In the genomic region with DNA sequence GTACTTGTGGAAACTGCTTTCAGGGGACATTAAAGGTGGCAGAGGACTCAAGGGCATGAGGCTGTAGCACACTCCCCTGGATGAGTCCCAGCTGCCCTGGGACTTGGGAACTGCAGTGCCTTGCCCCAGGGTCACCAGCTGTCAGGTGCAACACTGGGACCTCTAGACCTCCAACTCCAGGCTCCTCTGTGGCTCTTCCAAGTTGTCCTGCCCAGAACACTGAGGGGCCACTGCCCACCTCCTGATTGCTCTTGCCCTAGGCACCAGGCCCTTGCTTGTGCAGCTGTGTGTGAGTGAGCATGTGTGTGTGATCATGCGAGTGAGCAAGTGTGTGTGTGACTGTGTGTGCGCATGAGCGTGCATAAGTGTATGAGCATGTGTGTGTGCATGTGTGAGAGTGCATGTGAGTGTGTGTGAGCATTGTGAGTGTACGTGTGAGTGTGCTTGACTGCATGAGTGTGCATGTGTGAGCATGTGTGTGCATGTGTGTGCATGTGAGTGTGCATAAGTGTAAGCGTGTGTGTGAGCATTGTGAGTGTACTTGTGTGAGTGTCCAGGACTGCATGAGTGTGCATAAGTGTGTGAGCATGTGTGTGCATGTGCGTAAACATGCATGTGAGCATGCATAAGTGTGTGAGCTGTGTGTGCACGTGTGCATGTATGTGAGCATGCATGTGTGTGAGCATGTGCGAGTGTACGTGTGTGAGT, we compare ENCODE assay signal across 29 cellular contexts.
DNase-seq lines count a peak whose midpoint lies in the region; ATAC-seq and TF ChIP-seq lines count a peak whose summit lies in the region.
"Had no signal": no experiment of that assay in that cellular context is flagged by ENCODE, and none has a peak within 500 bp of the region (broad histone marks: within the 10 kb centered on the region; RNA-seq: fewer than 3 reads in every experiment).

No MANE protein-coding gene starts in this region.

- H3K4me3 Mint-ChIP-seq in activated CD4-positive, alpha-beta memory T cell treated with anti-CD3 and anti-CD28 coated beads for 36 hours: no peak overlapping the region
- H3K4me3 Mint-ChIP-seq: activated naive CD4-positive, alpha-beta T cell treated with anti-CD3 and anti-CD28 coated beads, Interleukin-2, amount 10 ng/mL, durations not matched to agents 7 days and 5 days; B cell; effector memory CD8-positive, alpha-beta T cell; immature natural killer cell; naive B cell had no signal

- no peaks in the 10 kb centered on the region for H3K9me3 Mint-ChIP-seq in activated CD4-positive, alpha-beta memory T cell treated with anti-CD3 and anti-CD28 coated beads for 36 hours
- H3K9me3 Mint-ChIP-seq: immature natural killer cell, naive B cell had no signal

- no peak overlapping the region for H3K27ac ChIP-seq in heart left ventricle
- H3K27ac ChIP-seq: esophagus squamous epithelium, pancreas, vagina had no signal

- ATAC-seq in heart left ventricle (no peak), left lobe of liver (no peak), sciatic nerve (no peak)
- ATAC-seq: effector memory CD8-positive, alpha-beta T cell; pancreas; PC-3 had no signal

- intact Hi-C loops in cardiac septum (cut with DNase I) (no loop called here), heart left ventricle (cut with DNase I) (no loop called here), sciatic nerve (cut with DNase I) (no loop called here)
- intact Hi-C loops in activated CD4-positive, alpha-beta memory T cell treated with anti-CD3 and anti-CD28 coated beads for 36 hours (cut with micrococcal nuclease): no loop called here

- whole genome bisulfite sequencing in heart left ventricle, 4 donors: 86 to 95% (median 89%) methylated on average over 9 of the region's 9 CpGs

- no peaks in the 10 kb centered on the region for H3K27me3 Mint-ChIP-seq in activated CD4-positive, alpha-beta memory T cell treated with anti-CD3 and anti-CD28 coated beads for 36 hours
- H3K27me3 Mint-ChIP-seq: activated naive CD4-positive, alpha-beta T cell treated with anti-CD3 and anti-CD28 coated beads, Interleukin-2, amount 10 ng/mL, durations not matched to agents 7 days and 5 days; B cell; effector memory CD8-positive, alpha-beta T cell; naive B cell had no signal

- H3K27me3 ChIP-seq in heart left ventricle: no peaks in the 10 kb centered on the region
- H3K27me3 ChIP-seq: pancreas, vagina had no signal

- no peaks in the 10 kb centered on the region for H3K36me3 ChIP-seq in heart left ventricle
- H3K36me3 ChIP-seq: esophagus squamous epithelium, HAP-1, pancreas, vagina had no signal

- DNase-seq in cardiac septum (ENCODE audit: low spot score) (peak; percentile 46), heart left ventricle (no peak), left lobe of liver (ENCODE audit: low spot score) (peak; percentile 27), sciatic nerve (ENCODE audit: low spot score) (peak; percentile 30), NCI-H526 treated with DMSO at 0.1 percent for 48 hours (lab: John Stamatoyannopoulos, UW) (no peak), NCI-H1092 treated with DMSO at 0.1 percent for 48 hours (lab: John Stamatoyannopoulos, UW) (no peak), AG08396 (ENCODE audit: low spot score) (no peak)
- no peak for DNase-seq in activated CD4-positive, alpha-beta memory T cell treated with anti-CD3 and anti-CD28 coated beads for 36 hours
- DNase-seq: activated CD4-positive, alpha-beta T cell treated with anti-CD3 and anti-CD28 coated beads for 4 hours; activated naive CD4-positive, alpha-beta T cell treated with anti-CD3 and anti-CD28 coated beads, Interleukin-2, amount 10 ng/mL, durations not matched to agents 7 days and 5 days; activated T-cell treated with anti-CD3 and anti-CD28 coated beads, Interleukin-2, amount 50 U/mL, for 48 hours; cortex of kidney; effector memory CD8-positive, alpha-beta T cell; esophagus squamous epithelium; immature natural killer cell; mesendoderm; naive B cell; NCI-H1105; NCI-H1930; NCI-H524 treated with DMSO at 0.1 percent for 48 hours; NK-92 treated with Interleukin-12 subunit alpha and Interleukin-12 subunit beta, amount 100 ng/mL, for 24 hours; PC-3; Right ventricle myocardium superior; stimulated activated CD4-positive, alpha-beta T cell treated with anti-CD3 and anti-CD28 coated beads, Interleukin-12 subunit alpha, Interleukin-12 subunit beta, amount 100 ng/mL, for 4 hours; stimulated activated CD4-positive, alpha-beta T cell treated with anti-CD3 and anti-CD28 coated beads, Interleukin-4, amount 100 ng/mL, for 1 hour had no signal

- H3K4me1 ChIP-seq in heart left ventricle: no peaks in the 10 kb centered on the region
- H3K4me1 ChIP-seq: HAP-1, pancreas, vagina had no signal

- POLR2A ChIA-PET in activated CD4-positive, alpha-beta memory T cell treated with anti-CD3 and anti-CD28 coated beads for 36 hours (lab: Charles Lee): no interaction called here

- H3K9me3 ChIP-seq in heart left ventricle: no peaks in the 10 kb centered on the region
- H3K9me3 ChIP-seq: esophagus squamous epithelium, HAP-1, pancreas, vagina had no signal

- CTCF ChIA-PET in activated CD4-positive, alpha-beta memory T cell treated with anti-CD3 and anti-CD28 coated beads for 36 hours (lab: Charles Lee): no interaction called here

- no peak overlapping the region for H3K4me3 ChIP-seq in heart left ventricle
- H3K4me3 ChIP-seq: esophagus squamous epithelium, HAP-1, pancreas, vagina had no signal

- no peak for TF ChIP-seq CTCF in heart left ventricle (IDR thresholded peaks at IDR 0.05)

- no peak for TF ChIP-seq POLR2A in heart left ventricle (IDR thresholded peaks at IDR 0.05)

- H3K36me3 Mint-ChIP-seq in activated CD4-positive, alpha-beta memory T cell treated with anti-CD3 and anti-CD28 coated beads for 36 hours: no peaks in the 10 kb centered on the region
- H3K36me3 Mint-ChIP-seq: activated naive CD4-positive, alpha-beta T cell treated with anti-CD3 and anti-CD28 coated beads, Interleukin-2, amount 10 ng/mL, durations not matched to agents 7 days and 5 days; immature natural killer cell; naive B cell had no signal

- no peaks in the 10 kb centered on the region for H3K4me1 Mint-ChIP-seq in activated CD4-positive, alpha-beta memory T cell treated with anti-CD3 and anti-CD28 coated beads for 36 hours (ENCODE audit: low read depth)
- H3K4me1 Mint-ChIP-seq: activated naive CD4-positive, alpha-beta T cell treated with anti-CD3 and anti-CD28 coated beads, Interleukin-2, amount 10 ng/mL, durations not matched to agents 7 days and 5 days; B cell; immature natural killer cell; naive B cell had no signal

- no peak overlapping the region for H3K27ac Mint-ChIP-seq in activated CD4-positive, alpha-beta memory T cell treated with anti-CD3 and anti-CD28 coated beads for 36 hours
- H3K27ac Mint-ChIP-seq: activated naive CD4-positive, alpha-beta T cell treated with anti-CD3 and anti-CD28 coated beads, Interleukin-2, amount 10 ng/mL, durations not matched to agents 7 days and 5 days; B cell; effector memory CD8-positive, alpha-beta T cell; immature natural killer cell; naive B cell had no signal

Comparison
In these comparisons a context has a peak if more than half of its experiments do, and no peak if none do; other contexts are left out.
1. DNase-seq: peak in cardiac septum (single experiment), left lobe of liver (single experiment) and sciatic nerve (single experiment); none in heart left ventricle (0 of 5), activated CD4-positive, alpha-beta memory T cell treated with anti-CD3 and anti-CD28 coated beads for 36 hours (single experiment), NCI-H526 treated with DMSO at 0.1 percent for 48 hours (single experiment), NCI-H1092 treated with DMSO at 0.1 percent for 48 hours (single experiment) and AG08396 (single experiment).